Comparison of ENCODE assay signal across 22 cellular contexts in the genomic region with DNA sequence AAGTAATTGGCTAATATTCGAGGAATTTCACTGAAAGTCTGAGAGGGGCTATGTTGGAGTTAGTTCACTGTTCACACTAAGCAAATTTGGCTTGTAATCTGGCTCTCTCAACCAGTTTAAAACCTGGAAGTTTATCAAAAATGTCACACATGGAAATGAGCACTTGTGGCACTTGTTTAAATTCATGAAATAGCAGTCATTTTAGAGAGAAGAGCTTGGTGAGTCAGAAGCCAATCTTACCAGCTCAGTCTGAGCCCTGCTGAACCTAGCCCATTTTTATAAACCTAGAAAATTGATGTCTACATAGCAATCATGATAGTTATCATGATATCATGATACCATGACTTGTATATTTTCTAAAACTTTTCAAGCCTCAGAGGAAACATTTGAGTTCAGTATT.
DNase-seq lines count a peak whose midpoint lies in the region; ATAC-seq, FAIRE-seq and TF ChIP-seq lines count a peak whose summit lies in the region.
"Had no signal": no experiment of that assay in that cellular context is flagged by ENCODE, and none has a peak within 500 bp of the region (broad histone marks: within the 10 kb centered on the region; RNA-seq: fewer than 3 reads in every experiment).

No MANE protein-coding gene starts in this region.

- ATAC-seq in foreskin keratinocyte (peak; percentile 21), HG03354 (IDR thresholded peaks at IDR 0.05; ENCODE audit: poor library complexity, severe bottlenecking, unreplicated experiment) (no peak)

- H3K4me3 ChIP-seq in astrocyte (ENCODE audit: insufficient read depth, low read depth, low read length) (no peak overlapping the region), thyroid gland (replicated peaks in 1 of 3) (no peak overlapping the region)
- H3K4me3 ChIP-seq: neural progenitor cell, Peyer's patch, sigmoid colon had no signal

- H3K4me1 ChIP-seq in astrocyte (ENCODE audit: insufficient read depth, low read length) (no peaks in the 10 kb centered on the region), foreskin keratinocyte (no peaks in the 10 kb centered on the region), thyroid gland (peaks cover 16 to 24% of the 10 kb centered on the region in 2 donors)
- H3K4me1 ChIP-seq: Peyer's patch had no signal

- no peak overlapping the region for H3K4me3 Mint-ChIP-seq in astrocyte (ENCODE audit: unreplicated experiment)
- H3K4me3 Mint-ChIP-seq: activated naive CD8-positive, alpha-beta T cell treated with anti-CD3 and anti-CD28 coated beads for 36 hours; CD4-positive, CD25-positive, alpha-beta regulatory T cell; central memory CD8-positive, alpha-beta T cell; memory B cell; neural progenitor cell had no signal

- H3K9me3 ChIP-seq in astrocyte (ENCODE audit: insufficient read depth, low read depth, low read length) = no peaks in the 10 kb centered on the region
- no peaks in the 10 kb centered on the region for H3K9me3 ChIP-seq in thyroid gland
- H3K9me3 ChIP-seq: Peyer's patch, sigmoid colon had no signal

- no peak overlapping the region for H3K9ac ChIP-seq in astrocyte (ENCODE audit: low read length)
- H3K9ac ChIP-seq: neural progenitor cell had no signal

- 36 to 40% methylated on average over 1 of the region's 1 CpG for WGBS in thyroid gland, 2 donors

- peak; percentile 20 for FAIRE-seq in astrocyte (lab: Jason Lieb, UNC)
- FAIRE-seq: islet of Langerhans had no signal

- no peaks in the 10 kb centered on the region for H3K9me3 Mint-ChIP-seq in astrocyte (ENCODE audit: unreplicated experiment)
- H3K9me3 Mint-ChIP-seq: activated naive CD8-positive, alpha-beta T cell treated with anti-CD3 and anti-CD28 coated beads for 36 hours; central memory CD8-positive, alpha-beta T cell; memory B cell; neural progenitor cell had no signal

- H4K20me1 ChIP-seq in astrocyte (ENCODE audit: insufficient read depth, low read length) = no peaks in the 10 kb centered on the region

- no peak for TF ChIP-seq CTCF in astrocyte (IDR thresholded peaks at IDR 0.05; ENCODE audit: insufficient read depth, low read depth, low read length)
- TF ChIP-seq CTCF in foreskin keratinocyte (conservative IDR thresholded peaks at IDR 0.05) = no peak
- no peak for TF ChIP-seq CTCF in thyroid gland (IDR thresholded peaks at IDR 0.05)

- H3K4me2 ChIP-seq in astrocyte (ENCODE audit: low read length) = no peak overlapping the region
- H3K4me2 ChIP-seq: neural progenitor cell had no signal

- TF ChIP-seq POLR2A in thyroid gland (IDR thresholded peaks at IDR 0.05) = peak in 1 of 2 donors; percentile 20

- DNase-seq in ELR (ENCODE audit: low read depth) = peak; percentile 24
- peak; percentile 88 for DNase-seq in astrocyte (ENCODE audit: low read depth)
- DNase-seq in foreskin keratinocyte = no peak
- DNase-seq in thyroid gland = no peak
- DNase-seq in activated effector memory CD4-positive, alpha-beta T cell treated with anti-CD3 and anti-CD28 coated beads, Interleukin-2, amount 50 U/mL, for 16 hours = no peak
- DNase-seq in SIG-M5 (lab: John Stamatoyannopoulos, UW) = no peak
- DNase-seq: activated CD4-positive, alpha-beta T cell treated with anti-CD3 and anti-CD28 coated beads, Interleukin-2, amount 50 U/mL, for 4 hours; activated naive CD8-positive, alpha-beta T cell treated with anti-CD3 and anti-CD28 coated beads for 36 hours; activated T-cell treated with anti-CD3 and anti-CD28 coated beads, Interleukin-2, amount 50 U/mL, for 48 hours; CD4-positive, CD25-positive, alpha-beta regulatory T cell; glutamatergic neuron; KBM-7; NCI-H1048; NCI-H2171; Peyer's patch; sigmoid colon; stimulated activated CD4-positive, alpha-beta T cell treated with anti-CD3 and anti-CD28 coated beads, Interleukin-2, amount 100 ng/mL, for 24 hours had no signal

- H2AFZ ChIP-seq in astrocyte (ENCODE audit: low read depth, low read length) = no peak overlapping the region
- H2AFZ ChIP-seq: neural progenitor cell had no signal

- H3K79me2 ChIP-seq in astrocyte (ENCODE audit: insufficient read depth, low read length) = no peaks in the 10 kb centered on the region

- no peak overlapping the region for H3K27ac Mint-ChIP-seq in astrocyte (ENCODE audit: unreplicated experiment)
- H3K27ac Mint-ChIP-seq: activated naive CD8-positive, alpha-beta T cell treated with anti-CD3 and anti-CD28 coated beads for 36 hours; CD4-positive, CD25-positive, alpha-beta regulatory T cell; memory B cell; neural progenitor cell had no signal

- H3K27me3 Mint-ChIP-seq in astrocyte (ENCODE audit: low read depth, unreplicated experiment) = no peaks in the 10 kb centered on the region
- H3K27me3 Mint-ChIP-seq: central memory CD8-positive, alpha-beta T cell had no signal

- H3K36me3 ChIP-seq in astrocyte (ENCODE audit: insufficient read depth, low read length) (no peaks in the 10 kb centered on the region), thyroid gland (no peaks in the 10 kb centered on the region)
- H3K36me3 ChIP-seq: neural progenitor cell, Peyer's patch, sigmoid colon had no signal

- no peaks in the 10 kb centered on the region for H3K36me3 Mint-ChIP-seq in astrocyte (ENCODE audit: low read depth, unreplicated experiment)
- H3K36me3 Mint-ChIP-seq: activated naive CD8-positive, alpha-beta T cell treated with anti-CD3 and anti-CD28 coated beads for 36 hours; CD4-positive, CD25-positive, alpha-beta regulatory T cell; memory B cell; neural progenitor cell had no signal

- peaks cover 9% of the 10 kb centered on the region for H3K4me1 Mint-ChIP-seq in astrocyte (ENCODE audit: low read depth, unreplicated experiment)
- H3K4me1 Mint-ChIP-seq: activated naive CD8-positive, alpha-beta T cell treated with anti-CD3 and anti-CD28 coated beads for 36 hours; CD4-positive, CD25-positive, alpha-beta regulatory T cell; central memory CD8-positive, alpha-beta T cell; memory B cell had no signal

- H3K27ac ChIP-seq in astrocyte (ENCODE audit: low read depth, low read length) (no peak overlapping the region), foreskin keratinocyte (no peak overlapping the region), thyroid gland (peak overlapping the region; percentile 69 to 83 (median 82))
- H3K27ac ChIP-seq: neural progenitor cell, Peyer's patch had no signal

- intact Hi-C loops in thyroid gland (cut with DNase I) = no loop called here

- H3K27me3 ChIP-seq in astrocyte (ENCODE audit: insufficient read depth, low read length) (no peaks in the 10 kb centered on the region), foreskin keratinocyte (no peaks in the 10 kb centered on the region), thyroid gland (no peaks in the 10 kb centered on the region)
- H3K27me3 ChIP-seq: neural progenitor cell, Peyer's patch, sigmoid colon had no signal

Comparison
In these comparisons a context has a peak if more than half of its experiments do, and no peak if none do; other contexts are left out.
1. DNase-seq: peak in ELR (single experiment) and astrocyte (single experiment); none in foreskin keratinocyte (0 of 2), thyroid gland (0 of 2), activated effector memory CD4-positive, alpha-beta T cell treated with anti-CD3 and anti-CD28 coated beads, Interleukin-2, amount 50 U/mL, for 16 hours (single experiment) and SIG-M5 (single experiment).
2. H3K27ac ChIP-seq: peak in thyroid gland (3 of 3); none in astrocyte (single experiment) and foreskin keratinocyte (single experiment).